12 cellular contexts compared by ENCODE assay signal in the genomic region with DNA sequence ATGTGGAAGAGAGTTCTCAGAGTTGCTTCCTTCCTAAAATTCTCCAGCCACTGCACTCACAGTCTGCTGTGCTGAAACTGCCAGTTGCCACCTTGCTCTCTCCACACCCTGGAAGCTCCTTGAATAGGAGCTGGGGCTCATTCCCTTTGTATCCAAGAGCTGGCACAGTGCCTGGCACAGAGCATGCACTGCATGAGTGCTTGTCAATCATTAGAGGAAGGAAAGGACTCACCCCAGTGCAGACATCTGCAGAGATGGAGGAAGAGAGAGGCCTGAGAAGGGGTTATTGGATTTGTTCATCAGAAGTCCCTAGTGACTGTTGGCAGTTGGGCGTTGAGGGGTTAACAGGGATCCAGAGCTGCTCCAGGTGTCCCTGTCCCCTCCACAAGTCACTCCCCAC. TPM values are rescaled to one million over a fixed set of nuclear protein-coding genes. Genes with fewer than 3 reads are reported as not detected.
DNase-seq lines count a peak whose midpoint lies in the region; ATAC-seq, FAIRE-seq and TF ChIP-seq lines count a peak whose summit lies in the region.
"Had no signal": no experiment of that assay in that cellular context is flagged by ENCODE, and none has a peak within 500 bp of the region (broad histone marks: within the 10 kb centered on the region; RNA-seq: fewer than 3 reads in every experiment).

No MANE protein-coding gene starts in this region.

- no peaks in the 10 kb centered on the region for H3K79me2 ChIP-seq in endothelial cell of umbilical vein (ENCODE audit: control insufficient read depth, insufficient read depth, low read length)

- no peaks in the 10 kb centered on the region for H3K9me3 ChIP-seq in endothelial cell of umbilical vein (replicated peaks; ENCODE audit: control insufficient read depth, insufficient read depth, low read length)
- H3K9me3 ChIP-seq in skeletal muscle satellite cell (replicated peaks; ENCODE audit: low read length): no peaks in the 10 kb centered on the region
- H3K9me3 ChIP-seq in lower lobe of right lung: no peaks in the 10 kb centered on the region

- no peaks in the 10 kb centered on the region for H3K9me1 ChIP-seq in endothelial cell of umbilical vein (replicated peaks; ENCODE audit: control insufficient read depth, extremely low read depth, insufficient read depth, low read length)

- TF ChIP-seq POLR2A in endothelial cell of umbilical vein (IDR thresholded peaks at IDR 0.05; ENCODE audit: low read depth, low read length): no peak

- intact Hi-C loops in endothelial cell of umbilical vein (cut with micrococcal nuclease) (no loop called here), lower lobe of right lung (cut with DNase I) (no loop called here)

- POLR2A ChIA-PET in endothelial cell of umbilical vein (lab: Charles Lee): no interaction called here

- peak; percentile 12 for DNase-seq in NCI-H1694 treated with DMSO at 0.1 percent for 48 hours (lab: John Stamatoyannopoulos, UW)
- DNase-seq in NCI-H1694 (lab: John Stamatoyannopoulos, UW): no peak
- peak; percentile 7 to 59 for DNase-seq in NCI-H446 (lab: John Stamatoyannopoulos, UW)
- DNase-seq in endothelial cell of umbilical vein (ENCODE audit: low read depth, low spot score): peak; percentile 62
- no peak for DNase-seq in stimulated activated CD4-positive, alpha-beta T cell treated with anti-CD3 and anti-CD28 coated beads, Interleukin-1b, Interleukin-23, amount 100 ng/mL, for 48 hours
- DNase-seq in lower lobe of right lung: no peak
- DNase-seq in frontal cortex (ENCODE audit: low spot score in 2 of 2): no peak
- DNase-seq: 8988T, aorta, hippocampal formation had no signal

- CTCF ChIA-PET in endothelial cell of umbilical vein (lab: Charles Lee): interaction anchor here (0.7 to 2.0 kb wide), 6 partner anchors 9 to 149 kb away, joined by 3 to 9 read pairs (median 6); no protein-coding TSS in a partner anchor

- peak overlapping the region; percentile 8 for H2AFZ ChIP-seq in endothelial cell of umbilical vein (ENCODE audit: low read depth, low read length)

- H3K4me3 ChIP-seq in endothelial cell of umbilical vein (replicated peaks in 1 of 3; ENCODE audit: insufficient read depth in 1 of 3, low read depth in 1 of 3, low read length in 3 of 3) (no peak overlapping the region), skeletal muscle satellite cell (ENCODE audit: low read length) (no peak overlapping the region), lower lobe of right lung (no peak overlapping the region)

- H3K36me3 ChIP-seq in endothelial cell of umbilical vein (ENCODE audit: control insufficient read depth in 2 of 2, extremely low read depth in 1 of 2, insufficient read depth in 2 of 2, low read length in 2 of 2) (no peaks in the 10 kb centered on the region), skeletal muscle satellite cell (ENCODE audit: insufficient read depth, low read length) (no peaks in the 10 kb centered on the region), lower lobe of right lung (no peaks in the 10 kb centered on the region)

- dilution Hi-C loops in endothelial cell of umbilical vein (cut with MboI; ENCODE audit: extremely low pct_ligation_motif_present, low sequenced_read_pairs): no loop called here

- ATAC-seq in lower lobe of right lung: no peak

- no peaks in the 10 kb centered on the region for H4K20me1 ChIP-seq in endothelial cell of umbilical vein (replicated peaks; ENCODE audit: control insufficient read depth, extremely low read depth, insufficient read depth, low read length)

- peaks cover 29% of the 10 kb centered on the region for H3K4me1 ChIP-seq in endothelial cell of umbilical vein (ENCODE audit: control insufficient read depth, extremely low read depth, insufficient read depth, low read length)
- peaks cover 31% of the 10 kb centered on the region for H3K4me1 ChIP-seq in skeletal muscle satellite cell (ENCODE audit: control insufficient read depth, insufficient read depth, low read length)
- H3K4me1 ChIP-seq in lower lobe of right lung: no peaks in the 10 kb centered on the region

- no peaks in the 10 kb centered on the region for H3K27me3 ChIP-seq in endothelial cell of umbilical vein (ENCODE audit: control insufficient read depth in 2 of 2, insufficient read depth in 2 of 2, low read length in 2 of 2)
- no peaks in the 10 kb centered on the region for H3K27me3 ChIP-seq in skeletal muscle satellite cell (ENCODE audit: control insufficient read depth, insufficient read depth, low read length)
- no peaks in the 10 kb centered on the region for H3K27me3 ChIP-seq in lower lobe of right lung (ENCODE audit: low read depth)

- no peak for TF ChIP-seq CTCF in endothelial cell of umbilical vein (IDR thresholded peaks at IDR 0.05; ENCODE audit: extremely low read depth in 1 of 2, insufficient read depth in 1 of 2, low read depth in 1 of 2, low read length in 2 of 2)
- no peak for TF ChIP-seq CTCF in lower lobe of right lung (IDR thresholded peaks at IDR 0.05)

- FAIRE-seq in endothelial cell of umbilical vein (lab: Jason Lieb, UNC) (peak; percentile 86), frontal cortex (lab: Jason Lieb, UNC) (no peak)
- FAIRE-seq: endometrium had no signal

- H3K9ac ChIP-seq in endothelial cell of umbilical vein (replicated peaks; ENCODE audit: extremely low read depth, insufficient read depth, low read length) (no peak overlapping the region), skeletal muscle satellite cell (ENCODE audit: low read depth, low read length) (peak overlapping the region; percentile 34)

- no peak overlapping the region for H3K27ac ChIP-seq in endothelial cell of umbilical vein (ENCODE audit: insufficient read depth, low read depth, low read length)
- no peak overlapping the region for H3K27ac ChIP-seq in lower lobe of right lung

- BruUV-seq in endothelial cell of umbilical vein (replicated peaks; lab: Mats Ljungman, UMichigan): no TSS peak

- H3K4me2 ChIP-seq in endothelial cell of umbilical vein (ENCODE audit: insufficient read depth, low read length) (no peak overlapping the region), skeletal muscle satellite cell (ENCODE audit: low read length) (no peak overlapping the region)

TF ChIP-seq in endothelial cell of umbilical vein, 7 proteins besides CTCF, POLR2A, EP300 and RAD21:
- no peak for TF ChIP-seq JUN (IDR thresholded peaks at IDR 0.05; ENCODE audit: borderline replicate concordance, insufficient read depth, insufficient read length, low read depth)
- no peak for TF ChIP-seq EZH2 (IDR thresholded peaks at IDR 0.05; ENCODE audit: borderline replicate concordance, low read depth, low read length, severe bottlenecking)
- TF ChIP-seq, protein P1, sequence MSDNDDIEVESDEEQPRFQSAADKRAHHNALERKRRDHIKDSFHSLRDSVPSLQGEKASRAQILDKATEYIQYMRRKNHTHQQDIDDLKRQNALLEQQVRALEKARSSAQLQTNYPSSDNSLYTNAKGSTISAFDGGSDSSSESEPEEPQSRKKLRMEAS (IDR thresholded peaks at IDR 0.05; ENCODE audit: insufficient read depth, insufficient read length): no peak
- no peak for TF ChIP-seq FOS (IDR thresholded peaks at IDR 0.05; ENCODE audit: borderline replicate concordance, insufficient read depth, low read length)
- TF ChIP-seq MYC (IDR thresholded peaks at IDR 0.05; ENCODE audit: low read depth, low read length): no peak

RNA-seq across cellular contexts. Expression of a gene that starts 41.7 kb away (rescaled TPM):
- total RNA-seq in endothelial cell of umbilical vein (12.2 and 12.6 TPM in 2 replicates), lower lobe of right lung (8.9 TPM), frontal cortex (2.0 TPM)
- 17.5 and 25.2 TPM in 2 replicates for polyA plus RNA-seq in endothelial cell of umbilical vein
- 24.1 and 27.8 TPM in 2 replicates for polyA plus RNA-seq in endothelial cell of umbilical vein (2011; cell fraction: cytosol; rRNA removed)
- polyA plus RNA-seq in endothelial cell of umbilical vein (2011; cell fraction: nucleus; rRNA removed): 49.2 and 70.2 TPM in 2 replicates
- polyA plus RNA-seq in endothelial cell of umbilical vein (2012): 16.4 and 20.9 TPM in 2 replicates
- polyA minus RNA-seq in endothelial cell of umbilical vein: 29.2 and 38.4 TPM in 2 replicates
- 32.1 TPM for polyA minus RNA-seq in endothelial cell of umbilical vein (2011; cell fraction: cytosol; rRNA and poly(A)+ RNA removed)
- 53.7 and 58.1 TPM in 2 replicates for polyA minus RNA-seq in endothelial cell of umbilical vein (2011; cell fraction: nucleus; rRNA and poly(A)+ RNA removed)
- total RNA-seq in skeletal muscle satellite cell (2012; rRNA removed): 35.2 and 70.1 TPM in 2 replicates

Comparison
In these comparisons a context has a peak if more than half of its experiments do, and no peak if none do; other contexts are left out.
1. DNase-seq: peak in NCI-H1694 treated with DMSO at 0.1 percent for 48 hours (single experiment), NCI-H446 (2 of 2) and endothelial cell of umbilical vein (single experiment); none in NCI-H1694 (single experiment), stimulated activated CD4-positive, alpha-beta T cell treated with anti-CD3 and anti-CD28 coated beads, Interleukin-1b, Interleukin-23, amount 100 ng/mL, for 48 hours (single experiment), lower lobe of right lung (single experiment) and frontal cortex (0 of 2).